ENCODE assay signal across 1 cellular context in genomic region chr17:76737082-76737675, GRCh38.
TF ChIP-seq lines count a peak whose summit lies in the region.

TSS of gene SRSF2 (minus strand) at chr17:76737331. CDS start at chr17:76737160, 171 bp downstream.

TF ChIP-seq in HepG2, 621 proteins besides CTCF, POLR2A, EP300 and RAD21 (continued from another document):
- TF ChIP-seq PBX2 (CRISPR knock-in tag; IDR thresholded peaks at IDR 0.05) (no peak; the same call in 1 of the 2 replicates), ZFP36L1 (CRISPR knock-in tag; IDR thresholded peaks at IDR 0.05) (peak; percentile 91), ATAD3A (CRISPR knock-in tag; IDR thresholded peaks at IDR 0.05) (no peak), NKX3-1 (CRISPR knock-in tag; IDR thresholded peaks at IDR 0.05) (peak; percentile 91), ZNF784 (CRISPR knock-in tag; IDR thresholded peaks at IDR 0.05; ENCODE audit: borderline replicate concordance) (0 out of 2 replicates have a peak, but pooled peaks have one; percentile 38), ZNF710 (CRISPR knock-in tag; IDR thresholded peaks at IDR 0.05; ENCODE audit: borderline replicate concordance) (no peak; the same call in 1 of the 2 replicates), THRA (CRISPR knock-in tag; IDR thresholded peaks at IDR 0.05; ENCODE audit: borderline replicate concordance) (peak; percentile 86), ZNF24 (IDR thresholded peaks at IDR 0.05) (no peak), KLF16 (CRISPR knock-in tag; IDR thresholded peaks at IDR 0.05) (peak; percentile 55 to 99; a peak in 3 of 4 replicates), ZNF891 (CRISPR knock-in tag; IDR thresholded peaks at IDR 0.05) (peak; percentile 97), HNRNPLL (IDR thresholded peaks at IDR 0.05; ENCODE audit: low read depth, low read length, poor library complexity, severe bottlenecking) (peak; percentile 99), MEF2D (CRISPR knock-in tag; IDR thresholded peaks at IDR 0.05) (peak; percentile 75; the same call in 1 of the 2 replicates), EEA1 (CRISPR knock-in tag; IDR thresholded peaks at IDR 0.05; ENCODE audit: borderline replicate concordance) (peak; percentile 2; the same call in 1 of the 2 replicates), POGZ (CRISPR knock-in tag; IDR thresholded peaks at IDR 0.05) (peak; percentile 86), ARID4A (CRISPR knock-in tag; IDR thresholded peaks at IDR 0.05; ENCODE audit: borderline replicate concordance) (peak; percentile 88; the same call in 1 of the 2 replicates), KAT2B (IDR thresholded peaks at IDR 0.05; ENCODE audit: borderline replicate concordance, low read depth, low read length) (no peak), ZNF207 (IDR thresholded peaks at IDR 0.05; ENCODE audit: borderline replicate concordance) (no peak), ESRRA (CRISPR knock-in tag; IDR thresholded peaks at IDR 0.05; ENCODE audit: low read depth) (peak; percentile 90), ZNF816 (CRISPR knock-in tag; IDR thresholded peaks at IDR 0.05; ENCODE audit: borderline replicate concordance) (peak; percentile 86; the same call in 1 of the 2 replicates), ZNF564 (CRISPR knock-in tag; IDR thresholded peaks at IDR 0.05) (peak; percentile 51; the same call in 1 of the 2 replicates), HNF1B (CRISPR knock-in tag; IDR thresholded peaks at IDR 0.05) (peak; percentile 84), ZNF44 (CRISPR knock-in tag; IDR thresholded peaks at IDR 0.05) (peak; percentile 40), HOXA7 (CRISPR knock-in tag; IDR thresholded peaks at IDR 0.05) (peak; percentile 49; the same call in 1 of the 2 replicates), ASH2L (IDR thresholded peaks at IDR 0.05; ENCODE audit: insufficient read length, low read depth, low read length) (peak; percentile 9), ZNF224 (CRISPR knock-in tag; IDR thresholded peaks at IDR 0.05) (peak; percentile 95), MED13 (CRISPR knock-in tag; IDR thresholded peaks at IDR 0.05) (peak; percentile 91), JDP2 (CRISPR knock-in tag; IDR thresholded peaks at IDR 0.05; ENCODE audit: borderline replicate concordance) (peak; percentile 75), ZFP82 (CRISPR knock-in tag; IDR thresholded peaks at IDR 0.05; ENCODE audit: borderline replicate concordance) (no peak), ERF (CRISPR knock-in tag; IDR thresholded peaks at IDR 0.05) (peak; percentile 76), KLF9 (CRISPR knock-in tag; IDR thresholded peaks at IDR 0.05; ENCODE audit: low read depth) (no peak), ZBTB14 (CRISPR knock-in tag; IDR thresholded peaks at IDR 0.05) (peak; percentile 40; the same call in 1 of the 2 replicates), ZNF598 (CRISPR knock-in tag; IDR thresholded peaks at IDR 0.05; ENCODE audit: borderline replicate concordance) (no peak; the same call in 1 of the 2 replicates), ZNF878 (CRISPR knock-in tag; IDR thresholded peaks at IDR 0.05) (peak; percentile 97), NFKB2 (CRISPR knock-in tag; IDR thresholded peaks at IDR 0.05; ENCODE audit: borderline replicate concordance) (peak; percentile 93), TBX3 (IDR thresholded peaks at IDR 0.05; ENCODE audit: borderline replicate concordance) (no peak), ZFP37 (CRISPR knock-in tag; IDR thresholded peaks at IDR 0.05; ENCODE audit: borderline replicate concordance) (peak; percentile 84), THAP9 (CRISPR knock-in tag; IDR thresholded peaks at IDR 0.05; ENCODE audit: borderline replicate concordance) (peak; percentile 91; the same call in 1 of the 2 replicates)
